ENCODE assay signal across 8 cellular contexts in the genomic region with DNA sequence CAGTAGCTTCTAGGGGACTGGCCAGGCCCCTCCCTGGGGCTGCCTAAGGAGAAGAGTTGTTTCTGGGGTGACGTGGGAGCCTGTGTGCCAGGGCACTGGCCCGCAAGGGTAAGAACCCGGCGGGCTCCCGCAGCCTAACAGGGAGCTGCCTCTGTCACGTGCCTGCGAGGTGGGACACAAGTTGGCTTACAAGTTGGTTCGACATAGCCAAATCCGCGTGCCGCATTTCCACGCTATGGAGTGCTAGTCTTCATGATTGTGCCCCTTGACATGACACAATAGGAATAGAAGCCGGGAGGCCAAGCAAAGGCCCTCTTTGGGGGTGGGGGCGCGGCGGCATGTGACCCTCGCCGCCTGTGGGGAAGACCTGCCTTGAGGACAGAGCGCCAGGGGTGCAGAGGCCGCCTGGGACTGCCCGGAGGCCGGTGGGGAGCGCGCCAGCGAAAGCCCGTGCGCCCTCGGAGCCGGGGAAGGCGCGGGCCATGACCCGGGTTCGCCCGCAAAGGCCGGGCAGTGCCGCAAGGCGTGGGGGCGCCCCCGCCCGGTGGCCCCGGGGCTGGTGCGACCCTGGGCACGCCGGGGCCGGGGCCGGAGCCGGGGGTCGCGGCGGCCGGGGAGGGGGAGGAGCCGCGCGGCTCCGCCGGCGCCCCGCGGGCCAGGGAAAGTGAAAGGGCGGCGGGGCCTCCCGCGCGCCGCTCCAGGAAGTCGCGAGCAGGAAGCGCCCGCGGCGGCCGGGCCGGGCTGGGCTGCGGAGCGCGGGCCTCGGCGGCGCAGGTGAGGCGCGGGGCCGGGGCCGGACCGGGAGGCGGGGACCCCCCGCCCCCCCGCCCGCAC. TPM values are rescaled to one million over a fixed set of nuclear protein-coding genes. Genes with fewer than 3 reads are reported as not detected.
A peak's percentile ranks its signal among the peaks of the same experiment; 100 is the strongest.
DNase-seq lines count a peak whose midpoint lies in the region; ATAC-seq and TF ChIP-seq lines count a peak whose summit lies in the region.

A gene (plus strand): TSS at position 702 of the 834 bp plus-strand sequence. CDS start 4,603 bp downstream, outside the sequence.

- H3K4me1 Mint-ChIP-seq in activated CD4-positive, alpha-beta T cell treated with anti-CD3 and anti-CD28 coated beads, Interleukin-2, amount 10 ng/mL, durations not matched to agents 24 days and 14 days, result peaks cover 16% of the 10 kb centered on the region
- H3K4me1 Mint-ChIP-seq in endothelial cell (ENCODE audit: unreplicated experiment), result peaks cover 12% of the 10 kb centered on the region

- H3K4me3 Mint-ChIP-seq in activated CD4-positive, alpha-beta T cell treated with anti-CD3 and anti-CD28 coated beads, Interleukin-2, amount 10 ng/mL, durations not matched to agents 24 days and 14 days, result peak within 1 kb of the TSS; percentile 81
- peak within 1 kb of the TSS; percentile 91 for H3K4me3 Mint-ChIP-seq in endothelial cell (ENCODE audit: unreplicated experiment)

- no peak for TF ChIP-seq POLR2A in upper lobe of left lung (IDR thresholded peaks at IDR 0.05)

- H3K4me3 ChIP-seq in muscle layer of colon (ENCODE audit: low read depth in 1 of 2, low read length in 2 of 2) (peak within 1 kb of the TSS; percentile 68 to 92), upper lobe of left lung (peak within 1 kb of the TSS; percentile 84 to 94 (median 90))

- H3K36me3 ChIP-seq in muscle layer of colon (ENCODE audit: insufficient read depth, low read length) (no peaks in the 10 kb centered on the region), upper lobe of left lung (peaks cover 0 to 5% (median 2%) of the 10 kb centered on the region in 4 donors)

- DNase-seq in GM13977 (ENCODE audit: low spot score) (peak; percentile 73), endothelial cell (ENCODE audit: low spot score) (peak; percentile 42), upper lobe of left lung (peak in 1 of 2 donors; percentile 92), midbrain (lab: John Stamatoyannopoulos, UW) (no peak)
- DNase-seq in activated CD4-positive, alpha-beta T cell treated with anti-CD3 and anti-CD28 coated beads, Interleukin-2, amount 10 ng/mL, durations not matched to agents 24 days and 14 days, result peak; percentile 88

- 54 to 63% methylated on average over 14 of the region's 88 CpGs for WGBS in upper lobe of left lung, 2 donors

- H3K27me3 Mint-ChIP-seq in activated CD4-positive, alpha-beta T cell treated with anti-CD3 and anti-CD28 coated beads, Interleukin-2, amount 10 ng/mL, durations not matched to agents 24 days and 14 days, result peaks cover 18% of the 10 kb centered on the region
- peaks cover 7% of the 10 kb centered on the region for H3K27me3 Mint-ChIP-seq in endothelial cell (ENCODE audit: unreplicated experiment)

- in situ Hi-C loops in GM13977 (cut with MboI; ENCODE audit: low pct_unique_long_range_greater_than_20kb, low sequenced_read_pairs, unreplicated experiment), result no loop called here

- H3K27me3 ChIP-seq in muscle layer of colon (ENCODE audit: control insufficient read depth in 1 of 2, insufficient read depth in 2 of 2, low read length in 2 of 2), result no peaks in the 10 kb centered on the region
- H3K27me3 ChIP-seq in upper lobe of left lung, result no peaks in the 10 kb centered on the region

- H3K9me3 Mint-ChIP-seq in activated CD4-positive, alpha-beta T cell treated with anti-CD3 and anti-CD28 coated beads, Interleukin-2, amount 10 ng/mL, durations not matched to agents 24 days and 14 days, result no peaks in the 10 kb centered on the region
- no peaks in the 10 kb centered on the region for H3K9me3 Mint-ChIP-seq in endothelial cell (ENCODE audit: unreplicated experiment)

- peaks cover 12% of the 10 kb centered on the region for H3K4me1 ChIP-seq in muscle layer of colon (ENCODE audit: insufficient read depth, low read length)
- peaks cover 18 to 41% (median 33%) of the 10 kb centered on the region in 4 donors for H3K4me1 ChIP-seq in upper lobe of left lung

- intact Hi-C loops in activated CD4-positive, alpha-beta T cell treated with anti-CD3 and anti-CD28 coated beads, Interleukin-2, amount 10 ng/mL, durations not matched to agents 24 days and 14 days (cut with micrococcal nuclease), result loop anchor here (5.0 to 10.0 kb wide), 2 partner anchors 46 to 81 kb away; no protein-coding TSS in a partner anchor

- TF ChIP-seq CTCF in 22Rv1 (IDR thresholded peaks at IDR 0.05) (no peak), GM13977 (IDR thresholded peaks at IDR 0.05; ENCODE audit: extremely low read depth, insufficient read depth, missing control alignments) (peak; percentile 44), endothelial cell (IDR thresholded peaks at IDR 0.05; ENCODE audit: unreplicated experiment) (no peak), upper lobe of left lung (IDR thresholded peaks at IDR 0.05) (peak in 1 of 6 experiments; percentile 19)

- H3K9me3 ChIP-seq in muscle layer of colon (ENCODE audit: low read length) (no peaks in the 10 kb centered on the region), upper lobe of left lung (no peaks in the 10 kb centered on the region)

- no peak for TF ChIP-seq EP300 in upper lobe of left lung (IDR thresholded peaks at IDR 0.05)

- peak within 1 kb of the TSS; percentile 21 for H3K9ac ChIP-seq in muscle layer of colon (ENCODE audit: low read length)

- ATAC-seq in HG03196 (IDR thresholded peaks at IDR 0.05; ENCODE audit: unreplicated experiment) (peak; percentile 37), upper lobe of left lung (ENCODE audit: low FRiP score in 2 of 2) (peak in 1 of 2 donors; percentile 52)

- H3K27ac Mint-ChIP-seq in activated CD4-positive, alpha-beta T cell treated with anti-CD3 and anti-CD28 coated beads, Interleukin-2, amount 10 ng/mL, durations not matched to agents 24 days and 14 days, result peak within 1 kb of the TSS; percentile 74
- peak within 1 kb of the TSS; percentile 65 for H3K27ac Mint-ChIP-seq in endothelial cell (ENCODE audit: unreplicated experiment)

- peaks cover 17% of the 10 kb centered on the region for H3K36me3 Mint-ChIP-seq in activated CD4-positive, alpha-beta T cell treated with anti-CD3 and anti-CD28 coated beads, Interleukin-2, amount 10 ng/mL, durations not matched to agents 24 days and 14 days (ENCODE audit: low read depth)
- no peaks in the 10 kb centered on the region for H3K36me3 Mint-ChIP-seq in endothelial cell (ENCODE audit: low read depth, unreplicated experiment)

- H3K27ac ChIP-seq in 22Rv1 (peak within 1 kb of the TSS; percentile 62), muscle layer of colon (ENCODE audit: low read depth, low read length) (peak within 1 kb of the TSS; percentile 55), upper lobe of left lung (peak within 1 kb of the TSS; percentile 92 to 93 (median 93))

RNA-seq across cellular contexts. Expression of the gene that starts here (rescaled TPM):
- 19.5 and 23.0 TPM in 2 replicates for total RNA-seq in activated CD4-positive, alpha-beta T cell treated with anti-CD3 and anti-CD28 coated beads, Interleukin-2, amount 10 ng/mL, durations not matched to agents 24 days and 14 days
- total RNA-seq in endothelial cell (ENCODE audit: unreplicated experiment) (12.3 TPM), upper lobe of left lung (10 to 100 TPM; 20.8 to 70.2 (median 36.8) TPM)
